ENCODE assay signal across 8 cellular contexts in genomic region chr10:49516216-49516970, GRCh38.
"Had no signal": no experiment of that assay in that cellular context is flagged by ENCODE, and none has a peak within 500 bp of the region (broad histone marks: within the 10 kb centered on the region; RNA-seq: fewer than 3 reads in every experiment).

No MANE protein-coding gene starts in this region.

- H3K36me3 ChIP-seq: HAP-1 had no signal

- H3K9ac ChIP-seq: GM23248 had no signal

- H3K27ac ChIP-seq: GM23248, HL-60 had no signal

- DNase-seq: GM23248, GOT3, H7, HFFc6, KG1 had no signal

- H3K9me3 ChIP-seq: HAP-1 had no signal

- H2AFZ ChIP-seq: GM23248 had no signal

- ATAC-seq: HCT116 had no signal

- H3K4me3 ChIP-seq: GM23248, HAP-1 had no signal
